ENCODE assay signal across 22 cellular contexts in the genomic region with DNA sequence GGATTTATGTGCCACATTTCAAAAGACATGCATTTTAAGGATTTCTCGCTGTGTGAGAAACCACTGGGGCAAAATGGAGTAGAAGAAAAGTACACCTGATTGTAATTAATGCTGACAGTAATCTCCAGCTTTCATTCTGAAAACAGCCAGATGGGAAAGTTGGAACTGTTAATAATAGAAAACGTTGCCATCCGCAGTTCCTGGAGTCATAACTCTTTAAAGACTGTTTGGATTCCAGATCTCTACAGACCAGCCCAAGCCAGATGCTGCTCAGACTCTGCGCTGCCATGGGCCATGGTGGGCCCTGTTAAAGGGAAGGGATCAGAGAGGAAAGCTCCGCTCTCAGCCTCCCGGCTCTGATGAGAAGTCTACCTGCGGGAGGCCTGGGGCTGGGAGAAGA.
DNase-seq lines count a peak whose midpoint lies in the region; ATAC-seq and TF ChIP-seq lines count a peak whose summit lies in the region.
"Had no signal": no experiment of that assay in that cellular context is flagged by ENCODE, and none has a peak within 500 bp of the region (broad histone marks: within the 10 kb centered on the region; RNA-seq: fewer than 3 reads in every experiment).

No MANE protein-coding gene starts in this region.

- no peaks in the 10 kb centered on the region for H3K36me3 Mint-ChIP-seq in neural progenitor cell

- intact Hi-C loops in left ventricle myocardium superior (cut with micrococcal nuclease): no loop called here
- intact Hi-C loops in right cardiac atrium (cut with DNase I): no loop called here
- intact Hi-C loops in esophagus muscularis mucosa (cut with DNase I): loop anchor here (10.0 kb wide), 1 partner anchor 179 kb away; no protein-coding TSS in a partner anchor
- intact Hi-C loops in aorta (cut with DNase I): no loop called here

- H3K27ac ChIP-seq in right cardiac atrium (ENCODE audit: low read length) (no peak overlapping the region), esophagus muscularis mucosa (replicated peaks in 1 of 4) (peak overlapping the region in 1 of 4 donors; percentile 54), neural progenitor cell (no peak overlapping the region), aorta (ENCODE audit: low read depth in 1 of 2, low read length in 2 of 2) (no peak overlapping the region)
- H3K27ac ChIP-seq: 22Rv1, tibial artery had no signal

- peaks cover 7% of the 10 kb centered on the region for H3K27me3 Mint-ChIP-seq in neural progenitor cell (ENCODE audit: insufficient read depth, low read depth)

- no peaks in the 10 kb centered on the region for H3F3A ChIP-seq in neural progenitor cell (ENCODE audit: low read depth)

- H4K20me1 ChIP-seq in neural progenitor cell (ENCODE audit: low read depth): no peaks in the 10 kb centered on the region

- H3K9me3 ChIP-seq in right cardiac atrium (ENCODE audit: control insufficient read depth, low read length): no peaks in the 10 kb centered on the region
- H3K9me3 ChIP-seq in esophagus muscularis mucosa: no peaks in the 10 kb centered on the region
- H3K9me3 ChIP-seq in neural progenitor cell (ENCODE audit: low read depth): no peaks in the 10 kb centered on the region
- H3K9me3 ChIP-seq in aorta (ENCODE audit: control insufficient read depth, low read length): no peaks in the 10 kb centered on the region
- H3K9me3 ChIP-seq: BE2C, Caco-2, tibial artery had no signal

- no peaks in the 10 kb centered on the region for H3K9me3 Mint-ChIP-seq in neural progenitor cell
- H3K9me3 Mint-ChIP-seq: endodermal cell; stimulated activated naive CD8-positive, alpha-beta T cell treated with anti-CD3 and anti-CD28 coated beads, Interleukin-15, amount 100 ng/mL, for 72 hours; T-helper 1 cell treated with Interleukin-12 subunit alpha and Interleukin-12 subunit beta and Interleukin-4 antibody, amounts not matched to agents 30 μg/mL and 1 μg/mL, for 36 hours had no signal

- no peak overlapping the region for H3K4me2 ChIP-seq in neural progenitor cell

- H3K27me3 ChIP-seq in right cardiac atrium (ENCODE audit: control insufficient read depth, insufficient read depth): no peaks in the 10 kb centered on the region
- H3K27me3 ChIP-seq in esophagus muscularis mucosa: no peaks in the 10 kb centered on the region
- H3K27me3 ChIP-seq in neural progenitor cell: no peaks in the 10 kb centered on the region
- peaks cover 0 to 1% of the 10 kb centered on the region in 2 donors for H3K27me3 ChIP-seq in aorta (ENCODE audit: control insufficient read depth in 1 of 2, insufficient read depth in 2 of 2, low read length in 1 of 2)
- H3K27me3 ChIP-seq: BE2C, tibial artery had no signal

- no peak for TF ChIP-seq CTCF in esophagus muscularis mucosa (IDR thresholded peaks at IDR 0.05)
- no peak for TF ChIP-seq CTCF in neural progenitor cell (IDR thresholded peaks at IDR 0.05)

- H3K4me1 ChIP-seq in right cardiac atrium (ENCODE audit: control insufficient read depth, insufficient read depth, low read length) (no peaks in the 10 kb centered on the region), esophagus muscularis mucosa (peaks cover 0 to 25% (median 16%) of the 10 kb centered on the region in 4 donors), neural progenitor cell (peaks cover 5% of the 10 kb centered on the region), aorta (ENCODE audit: control insufficient read depth in 1 of 2, insufficient read depth in 2 of 2, low read length in 2 of 2) (no peaks in the 10 kb centered on the region)
- H3K4me1 ChIP-seq: BE2C, Caco-2, tibial artery had no signal

- H3K36me3 ChIP-seq in esophagus muscularis mucosa: no peaks in the 10 kb centered on the region
- H3K36me3 ChIP-seq in neural progenitor cell: no peaks in the 10 kb centered on the region
- no peaks in the 10 kb centered on the region for H3K36me3 ChIP-seq in aorta (ENCODE audit: control insufficient read depth in 1 of 2, insufficient read depth in 2 of 2, low read length in 1 of 2)
- H3K36me3 ChIP-seq: BE2C, tibial artery had no signal

- H2AFZ ChIP-seq in neural progenitor cell (replicated peaks): peak overlapping the region; percentile 44

- peaks cover 22% of the 10 kb centered on the region for H3K4me1 Mint-ChIP-seq in neural progenitor cell
- H3K4me1 Mint-ChIP-seq: endodermal cell; stimulated activated naive CD8-positive, alpha-beta T cell treated with anti-CD3 and anti-CD28 coated beads, Interleukin-15, amount 100 ng/mL, for 72 hours had no signal

- ATAC-seq in left ventricle myocardium superior (peak; percentile 53), right cardiac atrium (no peak), aorta (ENCODE audit: low FRiP score) (no peak), HG02642 (IDR thresholded peaks at IDR 0.05; ENCODE audit: poor library complexity, unreplicated experiment) (no peak), GM21723 (IDR thresholded peaks at IDR 0.05; ENCODE audit: unreplicated experiment) (no peak), GM19452 (IDR thresholded peaks at IDR 0.05; ENCODE audit: unreplicated experiment) (no peak)
- ATAC-seq: stimulated activated naive CD8-positive, alpha-beta T cell treated with anti-CD3 and anti-CD28 coated beads, Interleukin-15, amount 100 ng/mL, for 72 hours had no signal

- H3K4me3 ChIP-seq in right cardiac atrium (ENCODE audit: low read length): no peak overlapping the region
- H3K4me3 ChIP-seq in esophagus muscularis mucosa: no peak overlapping the region
- H3K4me3 ChIP-seq in neural progenitor cell: no peak overlapping the region
- no peak overlapping the region for H3K4me3 ChIP-seq in aorta (ENCODE audit: low read length in 2 of 2)
- H3K4me3 ChIP-seq: tibial artery had no signal

- H3K4me3 Mint-ChIP-seq in neural progenitor cell: peak overlapping the region; percentile 42
- H3K4me3 Mint-ChIP-seq: endodermal cell; stimulated activated naive CD8-positive, alpha-beta T cell treated with anti-CD3 and anti-CD28 coated beads, Interleukin-15, amount 100 ng/mL, for 72 hours; T-helper 1 cell treated with Interleukin-12 subunit alpha and Interleukin-12 subunit beta and Interleukin-4 antibody, amounts not matched to agents 30 μg/mL and 1 μg/mL, for 36 hours had no signal

- no peak for TF ChIP-seq POLR2A in esophagus muscularis mucosa (IDR thresholded peaks at IDR 0.05; ENCODE audit: low read depth)

- WGBS in right cardiac atrium: 78% methylated on average over 7 of the region's 7 CpGs
- 48% methylated on average over 7 of the region's 7 CpGs for WGBS in esophagus muscularis mucosa
- 67 to 70% methylated on average over 7 of the region's 7 CpGs for whole genome bisulfite sequencing in aorta, 2 donors

- DNase-seq in left ventricle myocardium superior: no peak
- no peak for DNase-seq in right cardiac atrium
- peak; percentile 90 for DNase-seq in esophagus muscularis mucosa (ENCODE audit: extremely low spot score)
- no peak for DNase-seq in neural progenitor cell (ENCODE audit: low spot score)
- no peak for DNase-seq in aorta
- DNase-seq: activated CD8-positive, alpha-beta memory T cell treated with anti-CD3 and anti-CD28 coated beads for 24 hours; activated T-cell treated with anti-CD3 and anti-CD28 coated beads, Interleukin-2, amount 50 U/mL, for 1 hour; amniotic stem cell; BE2C; Caco-2; DND-41; endodermal cell; HCEC 1CT; NCI-H1694 treated with DMSO at 0.1 percent for 48 hours; RPMI8226; stimulated activated naive CD8-positive, alpha-beta T cell treated with anti-CD3 and anti-CD28 coated beads, Interleukin-15, amount 100 ng/mL, for 72 hours; tibial artery had no signal

- no peak overlapping the region for H3K9ac ChIP-seq in neural progenitor cell

- H3K27ac Mint-ChIP-seq in neural progenitor cell: peak overlapping the region; percentile 72
- H3K27ac Mint-ChIP-seq: endodermal cell; T-helper 1 cell treated with Interleukin-12 subunit alpha and Interleukin-12 subunit beta and Interleukin-4 antibody, amounts not matched to agents 30 μg/mL and 1 μg/mL, for 36 hours had no signal

- no peaks in the 10 kb centered on the region for H3K79me2 ChIP-seq in neural progenitor cell (ENCODE audit: low read depth)

- no peak for TF ChIP-seq EP300 in esophagus muscularis mucosa (IDR thresholded peaks at IDR 0.05)
